ENCODE assay signal across 8 cellular contexts in the genomic region with DNA sequence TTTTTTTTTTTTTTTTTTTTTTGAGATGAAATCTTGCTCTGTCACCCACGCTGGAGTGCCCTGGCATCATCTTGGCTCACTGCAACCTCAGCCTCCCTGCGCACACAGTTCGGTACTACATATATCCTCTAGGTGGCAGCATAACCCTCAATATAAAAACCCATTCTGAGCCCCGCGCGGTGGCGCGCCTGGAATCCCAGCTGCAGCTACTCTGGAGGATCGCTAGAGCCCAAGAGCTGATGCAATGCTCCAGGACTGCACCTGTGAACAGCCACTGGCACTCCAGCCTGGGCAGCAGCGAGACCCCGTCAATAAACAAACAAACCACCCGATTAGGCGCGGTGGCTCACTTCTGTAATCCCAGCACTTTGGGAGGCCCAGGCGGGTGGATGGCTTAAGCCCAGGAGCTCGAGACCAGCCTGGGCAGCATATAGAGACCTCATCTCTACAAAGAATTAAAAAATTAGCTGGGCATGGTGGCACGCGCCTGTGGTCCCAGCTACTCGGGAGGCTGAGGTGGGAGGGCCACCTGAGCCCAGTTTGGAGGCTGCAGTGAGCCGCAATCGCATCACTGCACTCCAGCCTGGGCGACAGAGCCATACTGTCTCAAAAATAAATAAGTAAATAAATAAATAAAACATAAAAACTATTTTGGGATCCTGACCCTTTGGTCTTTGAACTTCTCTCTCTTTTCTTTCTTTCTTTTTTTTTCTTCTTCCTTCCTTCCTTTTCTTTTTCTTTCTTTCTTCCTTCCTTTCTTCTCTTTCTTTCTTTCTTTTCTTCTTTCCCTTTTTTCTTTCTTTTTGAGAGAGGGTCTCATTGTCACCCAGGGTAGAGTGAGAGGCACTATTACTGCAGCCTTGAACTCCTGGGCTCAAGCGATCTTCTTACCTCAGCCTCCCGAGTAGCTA. TPM values are rescaled to one million over a fixed set of nuclear protein-coding genes. Genes with fewer than 3 reads are reported as not detected.
DNase-seq lines count a peak whose midpoint lies in the region; ATAC-seq and TF ChIP-seq lines count a peak whose summit lies in the region.

No MANE protein-coding gene starts in this region.

- no peak overlapping the region for H3K9ac ChIP-seq in DND-41 (ENCODE audit: low read depth, low read length)

- H3K27me3 ChIP-seq in DND-41 (ENCODE audit: insufficient read depth, low read length, poor library complexity): peaks cover 7% of the 10 kb centered on the region
- no peaks in the 10 kb centered on the region for H3K27me3 ChIP-seq in HAP-1 (ENCODE audit: low read depth)
- H3K27me3 ChIP-seq in testis: no peaks in the 10 kb centered on the region

- peak overlapping the region; percentile 61 for H3K4me2 ChIP-seq in DND-41 (ENCODE audit: insufficient read depth, low read length)

- peaks cover 7% of the 10 kb centered on the region for H3K4me1 ChIP-seq in DND-41 (ENCODE audit: insufficient read depth, low read length)
- peaks cover 5% of the 10 kb centered on the region for H3K4me1 ChIP-seq in HAP-1
- H3K4me1 ChIP-seq in testis: no peaks in the 10 kb centered on the region

- in situ Hi-C loops in HAP-1 (cut with MboI; ENCODE audit: low sequenced_read_pairs): loop anchor here (10.0 to 25.0 kb wide), 3 partner anchors 122 to 319 kb away; no protein-coding TSS in a partner anchor

- DNase-seq in DND-41 (peak; percentile 86), HAP-1 (ENCODE audit: low spot score in 2 of 2) (peak; percentile 91 to 93), MV-4-11 (lab: John Stamatoyannopoulos, UW) (peak; percentile 88), SIG-M5 treated with dmso at 0.1 percent for 504 hours (lab: John Stamatoyannopoulos, UW; ENCODE audit: unreplicated experiment) (peak; percentile 91), fibroblast of villous mesenchyme (ENCODE audit: low read depth) (peak; percentile 91), nucleus accumbens (lab: John Stamatoyannopoulos, UW) (peak in 55 of 56 donors; percentile 23 to 94 (median 79)), testis (peak; percentile 95)
- DNase-seq in activated effector memory CD4-positive, alpha-beta T cell treated with anti-CD3 and anti-CD28 coated beads, Interleukin-2, amount 50 U/mL, for 16 hours: peak; percentile 89

- TF ChIP-seq POLR2A in testis (IDR thresholded peaks at IDR 0.05): no peak

- 20 to 23% methylated on average over 21 to 23 of the region's 24 CpGs for WGBS in testis, 2 donors

- peak; percentile 97 for ATAC-seq in DND-41 (ENCODE audit: insufficient read depth, low read depth)

- H4K20me1 ChIP-seq in DND-41 (ENCODE audit: insufficient read depth, low read length): no peaks in the 10 kb centered on the region

- H3K36me3 ChIP-seq in DND-41 (ENCODE audit: insufficient read depth, low read length): no peaks in the 10 kb centered on the region
- H3K36me3 ChIP-seq in HAP-1 (replicated peaks): no peaks in the 10 kb centered on the region
- H3K36me3 ChIP-seq in testis (ENCODE audit: low read depth, missing control alignments): no peaks in the 10 kb centered on the region

- TF ChIP-seq CTCF in DND-41 (IDR thresholded peaks at IDR 0.05; ENCODE audit: borderline replicate concordance, extremely low read depth, low read length, poor library complexity, severe bottlenecking) (peak; percentile 84), fibroblast of villous mesenchyme (IDR thresholded peaks at IDR 0.05; ENCODE audit: insufficient read depth, low read depth, low read length) (peak; percentile 71), testis (IDR thresholded peaks at IDR 0.05) (peak; percentile 60 to 82 (median 75))

- H3K79me2 ChIP-seq in DND-41 (ENCODE audit: insufficient read depth, low read length): no peaks in the 10 kb centered on the region

- H3K9me3 ChIP-seq in DND-41 (ENCODE audit: insufficient read depth, low read length, severe bottlenecking) (no peaks in the 10 kb centered on the region), HAP-1 (no peaks in the 10 kb centered on the region), testis (no peaks in the 10 kb centered on the region)

- H3K27ac ChIP-seq in DND-41 (ENCODE audit: low read length) (no peak overlapping the region), testis (no peak overlapping the region)

- H3K4me3 ChIP-seq in DND-41 (ENCODE audit: low read depth in 1 of 2, low read length in 2 of 2) (peak overlapping the region in 1 of 2 experiments; percentile 37; a peak in 2 of 4 replicates), HAP-1 (peak overlapping the region; percentile 15; the same call in 1 of the 2 replicates), fibroblast of villous mesenchyme (ENCODE audit: low read depth, low read length) (no peak overlapping the region), testis (peak overlapping the region in 1 of 2 donors; percentile 20)

- H2AFZ ChIP-seq in DND-41 (ENCODE audit: low read depth, low read length): peak overlapping the region; percentile 24; the same call in 1 of the 2 replicates

- intact Hi-C loops in testis (cut with DNase I; ENCODE audit: low total_unique reads): loop anchor here (5.0 kb wide), 1 partner anchor 129 kb away; no protein-coding TSS in a partner anchor

RNA-seq across cellular contexts. Expression of a gene that starts 15.4 kb away (rescaled TPM):
- total RNA-seq in fibroblast of villous mesenchyme: 20.0 and 32.8 TPM in 2 replicates
- 10 to 100 TPM; 38.4 to 40.0 TPM for total RNA-seq in testis
- polyA plus RNA-seq in testis (ENCODE audit: insufficient read depth, low read depth, low replicate concordance): 36.0 TPM

RNA-seq across cellular contexts. Expression of a gene that starts 16.1 kb away (rescaled TPM):
- total RNA-seq in fibroblast of villous mesenchyme: 110 and 148 TPM in 2 replicates
- total RNA-seq in testis: 100 to 1,000 TPM; 148 to 160 TPM
- 78.6 TPM for polyA plus RNA-seq in testis (ENCODE audit: insufficient read depth, low read depth, low replicate concordance)
